Comparison of ENCODE assay signal across 20 cellular contexts in genomic region chr3:118949113-118949760, GRCh38.
DNase-seq lines count a peak whose midpoint lies in the region; ATAC-seq and TF ChIP-seq lines count a peak whose summit lies in the region.
"Had no signal": no experiment of that assay in that cellular context is flagged by ENCODE, and none has a peak within 500 bp of the region (broad histone marks: within the 10 kb centered on the region; RNA-seq: fewer than 3 reads in every experiment).

No MANE protein-coding gene starts in this region.

- no peak overlapping the region for H3K9ac ChIP-seq in endocrine pancreas (ENCODE audit: control insufficient read depth, insufficient read depth, low read length)
- H3K9ac ChIP-seq: SK-N-SH had no signal

- no peaks in the 10 kb centered on the region for H3K9me3 ChIP-seq in CD4-positive, alpha-beta T cell (ENCODE audit: control insufficient read depth, low read length)
- H3K9me3 ChIP-seq in endocrine pancreas (ENCODE audit: control insufficient read depth, low read length): no peaks in the 10 kb centered on the region
- H3K9me3 ChIP-seq in PC-9 (ENCODE audit: insufficient read depth, low read depth): no peaks in the 10 kb centered on the region
- H3K9me3 ChIP-seq: esophagus squamous epithelium, HAP-1, SK-N-SH had no signal

- peak overlapping the region; percentile 32 for H3K4me3 Mint-ChIP-seq in CD4-positive, alpha-beta T cell
- H3K4me3 Mint-ChIP-seq in T-helper 2 cell treated with Interferon-gamma antibody and Interleukin-4, amounts not matched to agents 5 μg/mL and 100 μg/mL, for 36 hours: peak overlapping the region; percentile 61
- H3K4me3 Mint-ChIP-seq: nephron progenitor cell had no signal

- no peaks in the 10 kb centered on the region for H3K9me3 Mint-ChIP-seq in CD4-positive, alpha-beta T cell
- H3K9me3 Mint-ChIP-seq in T-helper 2 cell treated with Interferon-gamma antibody and Interleukin-4, amounts not matched to agents 5 μg/mL and 100 μg/mL, for 36 hours: peaks cover 9% of the 10 kb centered on the region

- no peaks in the 10 kb centered on the region for H3K27me3 Mint-ChIP-seq in CD4-positive, alpha-beta T cell
- H3K27me3 Mint-ChIP-seq in T-helper 2 cell treated with Interferon-gamma antibody and Interleukin-4, amounts not matched to agents 5 μg/mL and 100 μg/mL, for 36 hours (ENCODE audit: low read depth): peaks cover 35% of the 10 kb centered on the region

- peak; percentile 6 for DNase-seq in NCI-H187 treated with DMSO at 0.1 percent for 48 hours (lab: John Stamatoyannopoulos, UW)
- DNase-seq in NCI-H187 (lab: John Stamatoyannopoulos, UW): no peak
- no peak for DNase-seq in CD4-positive, alpha-beta T cell
- no peak for DNase-seq in T-helper 2 cell treated with Interferon-gamma antibody and Interleukin-4, amounts not matched to agents 5 μg/mL and 100 μg/mL, for 36 hours (ENCODE audit: low spot score)
- DNase-seq in PC-9: no peak
- DNase-seq in activated gamma-delta T cell treated with Interleukin-2 at 50 U/mL for 16 hours: no peak
- DNase-seq: esophagus squamous epithelium; GF-D8; NCI-H1436 treated with DMSO at 0.1 percent for 48 hours; NCI-H446; nephron progenitor cell; NK-92 treated with Interleukin-12 subunit alpha and Interleukin-12 subunit beta, amount 100 ng/mL, for 24 hours; SK-N-SH; stimulated activated CD4-positive, alpha-beta T cell treated with anti-CD3 and anti-CD28 coated beads, Interleukin-2, amount 100 ng/mL, for 48 hours had no signal

- intact Hi-C loops in CD4-positive, alpha-beta T cell (cut with DNase I, micrococcal nuclease): loop anchor here in 1 of 2 experiments (10.0 kb wide), 1 partner anchor 86 kb away; the partner anchor contains the start of gene IGSF11
- intact Hi-C loops in PC-9 (cut with micrococcal nuclease; ENCODE audit: unreplicated experiment): no loop called here

- H3K36me3 ChIP-seq in endocrine pancreas (ENCODE audit: control insufficient read depth, insufficient read depth, low read length) (no peaks in the 10 kb centered on the region), PC-9 (ENCODE audit: low read depth) (no peaks in the 10 kb centered on the region)
- H3K36me3 ChIP-seq: esophagus squamous epithelium, HAP-1 had no signal

- no peak for TF ChIP-seq CTCF in CD4-positive, alpha-beta T cell (IDR thresholded peaks at IDR 0.05)
- no peak for TF ChIP-seq CTCF in PC-9 (conservative IDR thresholded peaks at IDR 0.05)

- H3K36me3 Mint-ChIP-seq in CD4-positive, alpha-beta T cell (ENCODE audit: low read depth): no peaks in the 10 kb centered on the region
- peaks cover 2% of the 10 kb centered on the region for H3K36me3 Mint-ChIP-seq in T-helper 2 cell treated with Interferon-gamma antibody and Interleukin-4, amounts not matched to agents 5 μg/mL and 100 μg/mL, for 36 hours (ENCODE audit: low read depth)

- H3K4me1 ChIP-seq in endocrine pancreas (ENCODE audit: control insufficient read depth, insufficient read depth, low read length) (no peaks in the 10 kb centered on the region), PC-9 (replicated peaks; ENCODE audit: insufficient read depth) (no peaks in the 10 kb centered on the region)
- H3K4me1 ChIP-seq: HAP-1 had no signal

- H4K20me1 ChIP-seq in PC-9 (ENCODE audit: insufficient read depth): no peaks in the 10 kb centered on the region

- H3K4me2 ChIP-seq in PC-9: no peak overlapping the region
- H3K4me2 ChIP-seq: SK-N-SH had no signal

- POLR2A ChIA-PET in CD4-positive, alpha-beta T cell (lab: Charles Lee): interaction anchor here (1.0 kb wide), 1 partner anchor 85 kb away, joined by 3 read pairs; the partner anchor contains the start of gene IGSF11
- POLR2A ChIA-PET in PC-9 (lab: Charles Lee; ENCODE audit: unreplicated experiment): interaction anchor here (0.6 kb wide), 1 partner anchor 25 kb away, joined by 3 read pairs; no protein-coding TSS in a partner anchor

- H3K27ac ChIP-seq in CD4-positive, alpha-beta T cell (ENCODE audit: low read depth, low read length): no peak overlapping the region
- H3K27ac ChIP-seq in PC-9: no peak overlapping the region
- H3K27ac ChIP-seq: esophagus squamous epithelium had no signal

- H2AFZ ChIP-seq in PC-9: no peak overlapping the region

- H3K9me2 ChIP-seq in PC-9 (ENCODE audit: insufficient read depth): peaks cover 6% of the 10 kb centered on the region; the same call in 1 of the 2 replicates
- H3K9me2 ChIP-seq: SK-N-SH had no signal

- H3K27me3 ChIP-seq in CD4-positive, alpha-beta T cell (ENCODE audit: control insufficient read depth, insufficient read depth, low read length): no peaks in the 10 kb centered on the region
- H3K27me3 ChIP-seq in endocrine pancreas (ENCODE audit: control insufficient read depth, insufficient read depth, low read length) (no peaks in the 10 kb centered on the region), PC-9 (ENCODE audit: insufficient read depth, low read depth) (no peaks in the 10 kb centered on the region)
- H3K27me3 ChIP-seq: esophagus squamous epithelium had no signal

- BruUV-seq in PC-9 (replicated peaks; lab: Mats Ljungman, UMichigan): no TSS peak

- peak overlapping the region; percentile 59 for H3K27ac Mint-ChIP-seq in CD4-positive, alpha-beta T cell
- peak overlapping the region; percentile 58 for H3K27ac Mint-ChIP-seq in T-helper 2 cell treated with Interferon-gamma antibody and Interleukin-4, amounts not matched to agents 5 μg/mL and 100 μg/mL, for 36 hours
- H3K27ac Mint-ChIP-seq: nephron progenitor cell had no signal

- peaks cover 62% of the 10 kb centered on the region for H3K4me1 Mint-ChIP-seq in CD4-positive, alpha-beta T cell (ENCODE audit: low read depth)
- peaks cover 19% of the 10 kb centered on the region for H3K4me1 Mint-ChIP-seq in T-helper 2 cell treated with Interferon-gamma antibody and Interleukin-4, amounts not matched to agents 5 μg/mL and 100 μg/mL, for 36 hours (ENCODE audit: low read depth)
- H3K4me1 Mint-ChIP-seq: nephron progenitor cell had no signal

- H3F3A ChIP-seq in PC-9 (ENCODE audit: insufficient read depth, low read depth): no peaks in the 10 kb centered on the region

- H3K4me3 ChIP-seq in endocrine pancreas (ENCODE audit: control insufficient read depth, insufficient read depth, low read length): peak overlapping the region; percentile 22
- no peak overlapping the region for H3K4me3 ChIP-seq in PC-9
- H3K4me3 ChIP-seq: esophagus squamous epithelium, GM12878, HAP-1 had no signal

- CTCF ChIA-PET in CD4-positive, alpha-beta T cell (lab: Charles Lee): interaction anchor here (0.7 to 2.2 kb wide), 3 partner anchors 28 to 67 kb away, joined by 3 to 7 read pairs (median 3); no protein-coding TSS in a partner anchor
- CTCF ChIA-PET in PC-9 (lab: Charles Lee): interaction anchor here (0.7 kb wide), 1 partner anchor 1248 kb away, joined by 14 read pairs; no protein-coding TSS in a partner anchor

- no peaks in the 10 kb centered on the region for H3K79me2 ChIP-seq in PC-9 (ENCODE audit: low read depth)

- peak; percentile 68 for ATAC-seq in CD4-positive, alpha-beta T cell (ENCODE audit: poor library complexity)
- no peak for ATAC-seq in HG03442 (IDR thresholded peaks at IDR 0.05; ENCODE audit: unreplicated experiment)
- ATAC-seq: activated CD4-positive, CD25-positive, alpha-beta regulatory T cell treated with anti-CD3 and anti-CD28 coated beads, Interleukin-2, amount 50 U/mL, for 24 hours; GM12878; HepG2 had no signal
